37 cellular contexts compared by ENCODE assay signal in genomic region chr6:13568970-13569369, GRCh38. TPM values are rescaled to one million over a fixed set of nuclear protein-coding genes. Genes with fewer than 3 reads are reported as not detected.
A peak's percentile ranks its signal among the peaks of the same experiment; 100 is the strongest.
DNase-seq lines count a peak whose midpoint lies in the region; ATAC-seq, FAIRE-seq and TF ChIP-seq lines count a peak whose summit lies in the region.
"Had no signal": no experiment of that assay in that cellular context is flagged by ENCODE, and none has a peak within 500 bp of the region (broad histone marks: within the 10 kb centered on the region; RNA-seq: fewer than 3 reads in every experiment).

No MANE protein-coding gene starts in this region.

- no peak for ATAC-seq in HepG2
- ATAC-seq in T-helper 17 cell = no peak
- peak; percentile 64 for ATAC-seq in left lobe of liver
- peak; percentile 14 to 68 (median 30) for ATAC-seq in right lobe of liver
- no peak for ATAC-seq in HG03432 (IDR thresholded peaks at IDR 0.05; ENCODE audit: unreplicated experiment)
- no peak for ATAC-seq in stimulated activated effector memory CD8-positive, alpha-beta T cell treated with anti-CD3 and anti-CD28 coated beads, Interleukin-12 subunit alpha, Interleukin-12 subunit beta, amount 100 ng/mL, for 72 hours
- ATAC-seq: A549; CD8-positive, alpha-beta T cell had no signal

- H3K36me3 Mint-ChIP-seq in T-helper 17 cell (ENCODE audit: low read depth) = no peaks in the 10 kb centered on the region
- H3K36me3 Mint-ChIP-seq in stimulated activated effector memory CD8-positive, alpha-beta T cell treated with anti-CD3 and anti-CD28 coated beads, Interleukin-12 subunit alpha, Interleukin-12 subunit beta, amount 100 ng/mL, for 72 hours = peaks cover 5% of the 10 kb centered on the region
- H3K36me3 Mint-ChIP-seq: CD4-positive, alpha-beta memory T cell; CD4-positive, CD25-positive, alpha-beta regulatory T cell; CD8-positive, alpha-beta T cell had no signal

- H3K4me2 ChIP-seq in HepG2 (ENCODE audit: low read depth, low read length) = no peak overlapping the region
- H3K4me2 ChIP-seq: A549; BLaER1; BLaER1 treated with 17β-estradiol and CSF1 and Interleukin-3, amounts not matched to agents 10 nM and 100 nM had no signal

- no peak for TF ChIP-seq RAD21 in liver (IDR thresholded peaks at IDR 0.05)
- no peak for TF ChIP-seq RAD21 in HepG2 (CRISPR knock-in tag; IDR thresholded peaks at IDR 0.05)

- POLR2A ChIA-PET in HepG2 (lab: Yijun Ruan, JAX) = no interaction called here

- TF ChIP-seq EP300 in HepG2 (IDR thresholded peaks at IDR 0.05; ENCODE audit: low read depth in 2 of 2, low read length in 2 of 2) (no peak), HepG2 (CRISPR knock-in tag; IDR thresholded peaks at IDR 0.05; ENCODE audit: borderline replicate concordance) (no peak)

- H3K27me3 Mint-ChIP-seq in T-helper 17 cell = peaks cover 21% of the 10 kb centered on the region
- H3K27me3 Mint-ChIP-seq: CD4-positive, alpha-beta T cell had no signal

- H3K4me3 ChIP-seq in liver (ENCODE audit: low read depth in 1 of 3, low read length in 3 of 3) = no peak overlapping the region
- H3K4me3 ChIP-seq in HepG2 (replicated peaks in 1 of 3; ENCODE audit: insufficient read depth in 1 of 3, low read depth in 2 of 3, low read length in 3 of 3) = no peak overlapping the region
- H3K4me3 ChIP-seq in right lobe of liver = no peak overlapping the region
- H3K4me3 ChIP-seq: A549; BLaER1; BLaER1 treated with 17β-estradiol and CSF1 and Interleukin-3, amounts not matched to agents 10 nM and 100 nM had no signal

- no peaks in the 10 kb centered on the region for H3K9me3 ChIP-seq in liver (ENCODE audit: control insufficient read depth in 4 of 4, low read length in 3 of 4)
- H3K9me3 ChIP-seq in HepG2 (ENCODE audit: low read length) = no peaks in the 10 kb centered on the region
- H3K9me3 ChIP-seq in T-helper 17 cell (ENCODE audit: control insufficient read depth, low read length, poor library complexity, severe bottlenecking) = no peaks in the 10 kb centered on the region
- H3K9me3 ChIP-seq in right lobe of liver = no peaks in the 10 kb centered on the region
- H3K9me3 ChIP-seq: A549; BE2C; BLaER1; BLaER1 treated with 17β-estradiol and CSF1 and Interleukin-3, amounts not matched to agents 10 nM and 100 nM; Caco-2 had no signal

- peak overlapping the region; percentile 24 for H3K27ac Mint-ChIP-seq in T-helper 17 cell
- H3K27ac Mint-ChIP-seq in stimulated activated effector memory CD8-positive, alpha-beta T cell treated with anti-CD3 and anti-CD28 coated beads, Interleukin-12 subunit alpha, Interleukin-12 subunit beta, amount 100 ng/mL, for 72 hours = no peak overlapping the region
- H3K27ac Mint-ChIP-seq: B cell; CD14-positive monocyte; CD4-positive, alpha-beta memory T cell; CD4-positive, alpha-beta T cell; CD4-positive, CD25-positive, alpha-beta regulatory T cell; CD8-positive, alpha-beta T cell had no signal

- no peaks in the 10 kb centered on the region for H4K20me1 ChIP-seq in HepG2 (ENCODE audit: insufficient read depth, low read length)
- H4K20me1 ChIP-seq: BLaER1; BLaER1 treated with 17β-estradiol and CSF1 and Interleukin-3, amounts not matched to agents 10 nM and 100 nM had no signal

- no peak overlapping the region for H3K27ac ChIP-seq in liver (ENCODE audit: low read depth in 1 of 2, low read length in 2 of 2)
- H3K27ac ChIP-seq in HepG2 (ENCODE audit: extremely low read length, insufficient read depth, low read length) = no peak overlapping the region
- H3K27ac ChIP-seq in right lobe of liver = peak overlapping the region in 1 of 3 donors; percentile 74
- H3K27ac ChIP-seq: 22Rv1; A549; BLaER1; BLaER1 treated with 17β-estradiol and CSF1 and Interleukin-3, amounts not matched to agents 10 nM and 100 nM; C4-2B had no signal

- peaks cover 5% of the 10 kb centered on the region for H3K79me2 ChIP-seq in HepG2 (ENCODE audit: insufficient read depth, low read length)

- TF ChIP-seq POLR2A in HepG2 (IDR thresholded peaks at IDR 0.05; ENCODE audit: insufficient read depth in 1 of 2, low read depth in 2 of 2, low read length in 2 of 2) (no peak), right lobe of liver (IDR thresholded peaks at IDR 0.05) (no peak)

- no peaks in the 10 kb centered on the region for H3K9me3 Mint-ChIP-seq in stimulated activated effector memory CD8-positive, alpha-beta T cell treated with anti-CD3 and anti-CD28 coated beads, Interleukin-12 subunit alpha, Interleukin-12 subunit beta, amount 100 ng/mL, for 72 hours
- H3K9me3 Mint-ChIP-seq: CD4-positive, alpha-beta memory T cell; CD4-positive, alpha-beta T cell; CD8-positive, alpha-beta memory T cell; CD8-positive, alpha-beta T cell had no signal

- H3K27me3 ChIP-seq in liver (ENCODE audit: control insufficient read depth in 4 of 4, insufficient read depth in 4 of 4, low read length in 3 of 4) = no peaks in the 10 kb centered on the region
- H3K27me3 ChIP-seq in HepG2 (ENCODE audit: control insufficient read depth in 1 of 2, insufficient read depth in 2 of 2, low read length in 2 of 2) = no peaks in the 10 kb centered on the region
- no peaks in the 10 kb centered on the region for H3K27me3 ChIP-seq in right lobe of liver
- H3K27me3 ChIP-seq: BE2C; BLaER1; BLaER1 treated with 17β-estradiol and CSF1 and Interleukin-3, amounts not matched to agents 10 nM and 100 nM had no signal

- no peak overlapping the region for H3K4me3 Mint-ChIP-seq in T-helper 17 cell
- H3K4me3 Mint-ChIP-seq in stimulated activated effector memory CD8-positive, alpha-beta T cell treated with anti-CD3 and anti-CD28 coated beads, Interleukin-12 subunit alpha, Interleukin-12 subunit beta, amount 100 ng/mL, for 72 hours = no peak overlapping the region
- H3K4me3 Mint-ChIP-seq: B cell; CD14-positive monocyte; CD4-positive, alpha-beta memory T cell; CD4-positive, alpha-beta T cell; CD8-positive, alpha-beta memory T cell; CD8-positive, alpha-beta T cell had no signal

- intact Hi-C loops in HepG2 (cut with micrococcal nuclease; ENCODE audit: unreplicated experiment) = no loop called here
- intact Hi-C loops in right lobe of liver (cut with DNase I) = no loop called here

- WGBS in liver = 62% methylated on average over 5 of the region's 5 CpGs
- 42% methylated on average over 5 of the region's 5 CpGs for WGBS in HepG2 (ENCODE audit: low lambda C conversion rate)
- 51% methylated on average over 5 of the region's 5 CpGs for WGBS in right lobe of liver (ENCODE audit: insufficient coverage, low coverage, low lambda C conversion rate, missing lambda C conversion rate)

- no peaks in the 10 kb centered on the region for H3K4me1 Mint-ChIP-seq in T-helper 17 cell
- H3K4me1 Mint-ChIP-seq in stimulated activated effector memory CD8-positive, alpha-beta T cell treated with anti-CD3 and anti-CD28 coated beads, Interleukin-12 subunit alpha, Interleukin-12 subunit beta, amount 100 ng/mL, for 72 hours = no peaks in the 10 kb centered on the region

- CTCF ChIA-PET in HepG2 (lab: Yijun Ruan, JAX; ENCODE audit: low intra/inter-chr PET ratio, low total read pairs) = no interaction called here

- DNase-seq in HepG2 (ENCODE audit: low spot score) (no peak), T-helper 17 cell (no peak), left lobe of liver (ENCODE audit: low spot score) (no peak), right lobe of liver (peak in 2 of 3 donors; percentile 65 to 69), dedifferentiated amniotic fluid mesenchymal stem cell (ENCODE audit: extremely low spot score) (no peak)
- DNase-seq in stimulated activated effector memory CD8-positive, alpha-beta T cell treated with anti-CD3 and anti-CD28 coated beads, Interleukin-12 subunit alpha, Interleukin-12 subunit beta, amount 100 ng/mL, for 72 hours (ENCODE audit: low spot score in 2 of 2) = no peak
- DNase-seq: 8988T; ACHN; AML-193; BE2C; C1 segment of cervical spinal cord; Caco-2; Calu3; CD4-positive, alpha-beta memory T cell; CD4-positive, alpha-beta T cell; CD4-positive, CD25-positive, alpha-beta regulatory T cell; CD8-positive, alpha-beta memory T cell; CD8-positive, alpha-beta T cell; COR-L47; DMS 273 treated with DMSO at 0.1 percent for 48 hours; DMS153; DMS53; DMS79; DMS79 treated with DMSO at 0.1 percent for 48 hours; DND-41; EL had no signal

- peaks cover 2 to 36% (median 10%) of the 10 kb centered on the region in 4 donors for H3K4me1 ChIP-seq in liver (ENCODE audit: control insufficient read depth in 4 of 4, insufficient read depth in 4 of 4, low read length in 3 of 4)
- peaks cover 47% of the 10 kb centered on the region for H3K4me1 ChIP-seq in HepG2 (ENCODE audit: insufficient read depth, low read length)
- H3K4me1 ChIP-seq in right lobe of liver = peaks cover 0 to 45% (median 5%) of the 10 kb centered on the region in 4 donors
- H3K4me1 ChIP-seq: BE2C, Caco-2 had no signal

- H3K9ac ChIP-seq in liver (ENCODE audit: low read depth in 1 of 2, low read length in 2 of 2) = no peak overlapping the region
- H3K9ac ChIP-seq in HepG2 (ENCODE audit: insufficient read depth, low read depth, low read length) = no peak overlapping the region
- H3K9ac ChIP-seq: BLaER1; BLaER1 treated with 17β-estradiol and CSF1 and Interleukin-3, amounts not matched to agents 10 nM and 100 nM had no signal

- no TSS peak for BruUV-seq in HepG2 (replicated peaks; lab: Mats Ljungman, UMichigan)

- no peak overlapping the region for H2AFZ ChIP-seq in HepG2 (ENCODE audit: low read length)

- H3K36me3 ChIP-seq in liver (ENCODE audit: control insufficient read depth in 4 of 4, insufficient read depth in 3 of 4, low read depth in 1 of 4, low read length in 3 of 4) (no peaks in the 10 kb centered on the region), HepG2 (replicated peaks in 1 of 2; ENCODE audit: control insufficient read depth in 1 of 2, insufficient read depth in 2 of 2, low read length in 2 of 2) (no peaks in the 10 kb centered on the region), right lobe of liver (no peaks in the 10 kb centered on the region)
- H3K36me3 ChIP-seq: BE2C; BLaER1; BLaER1 treated with 17β-estradiol and CSF1 and Interleukin-3, amounts not matched to agents 10 nM and 100 nM had no signal

- TF ChIP-seq CTCF in liver (IDR thresholded peaks at IDR 0.05; ENCODE audit: low read depth, low read length, missing input control) (no peak), HepG2 (CRISPR knock-in tag; IDR thresholded peaks at IDR 0.05) (no peak), right lobe of liver (IDR thresholded peaks at IDR 0.05) (no peak)

- no peak for FAIRE-seq in HepG2 (lab: Jason Lieb, UNC)
- FAIRE-seq: A204.1, A549, D721Med had no signal

- in situ Hi-C loops in HepG2 (cut with HindIII; ENCODE audit: extremely low pct_ligation_motif_present, low pct_unique_long_range_greater_than_20kb) = no loop called here

RNA-seq across cellular contexts. Expression of gene SIRT5, which starts 5.4 kb away (rescaled TPM):
- total RNA-seq in liver (10 to 100 TPM in 1 of 2 donors, 1 to 10 TPM in 1; 9.6 to 12.6 TPM), HepG2 (2016; rRNA removed; fragmentation: Illumina TruSeq; extraction: Trizol) (16.6 and 21.8 TPM in 2 replicates), T-helper 17 cell (10 to 100 TPM; 11.7 to 11.9 TPM), left lobe of liver (22.5 TPM), right lobe of liver (10 to 100 TPM in 4 of 6 experiments, 1 to 10 TPM in 2; 9.3 to 28.3 (median 15.5) TPM)
- polyA plus RNA-seq in liver (1 to 10 TPM; 7.5 to 8.1 TPM), HepG2 (2011; rRNA removed) (13.4 and 14.1 TPM in 2 replicates)
- 21.9 and 28.4 TPM in 2 replicates for total RNA-seq in HepG2 (2016; cell fraction: cytosol; rRNA removed; fragmentation: Illumina TruSeq; extraction: Trizol; ENCODE audit: low read depth)
- total RNA-seq in HepG2 (2016; cell fraction: insoluble cytoplasmic fraction; rRNA removed; fragmentation: Illumina TruSeq; extraction: Trizol) = 17.2 TPM in 2 replicates
- 17.8 and 18.2 TPM in 2 replicates for total RNA-seq in HepG2 (2016; cell fraction: membrane; rRNA removed; fragmentation: Illumina TruSeq; extraction: Trizol)
- total RNA-seq in HepG2 (2016; cell fraction: nucleus; rRNA removed; fragmentation: Illumina TruSeq; extraction: Trizol) = 13.1 and 16.9 TPM in 2 replicates
- 8.8 and 9.0 TPM in 2 replicates for polyA plus RNA-seq in HepG2 (2011; cell fraction: cytosol; rRNA removed)
- polyA plus RNA-seq in HepG2 (2011; cell fraction: nucleus; rRNA removed) = 20.2 and 21.9 TPM in 2 replicates
- 10.3 and 16.7 TPM in 2 replicates for polyA plus RNA-seq in HepG2 (2012)
- 4.9 and 5.9 TPM in 2 replicates for polyA plus RNA-seq in HepG2 (2016; cell fraction: cytosol; fragmentation: Illumina TruSeq; extraction: Trizol; ENCODE audit: low read depth)
- 19.7 and 19.8 TPM in 2 replicates for polyA plus RNA-seq in HepG2 (2016; cell fraction: insoluble cytoplasmic fraction; fragmentation: Illumina TruSeq; extraction: Trizol; ENCODE audit: low read depth)
- polyA plus RNA-seq in HepG2 (2016; cell fraction: membrane; fragmentation: Illumina TruSeq; extraction: Trizol; ENCODE audit: low read depth) = 8.4 and 10.3 TPM in 2 replicates
- polyA plus RNA-seq in HepG2 (2016; cell fraction: nucleus; fragmentation: Illumina TruSeq; extraction: Trizol; ENCODE audit: insufficient read depth, low read depth) = 27.2 and 27.6 TPM in 2 replicates
- 5.4 and 6.8 TPM in 2 replicates for polyA minus RNA-seq in HepG2 (2011; rRNA and poly(A)+ RNA removed; ENCODE audit: low replicate concordance)
- polyA minus RNA-seq in HepG2 (2011; cell fraction: cytosol; rRNA and poly(A)+ RNA removed) = 6.1 and 6.7 TPM in 2 replicates
- 16.8 and 17.6 TPM in 2 replicates for polyA minus RNA-seq in HepG2 (2011; cell fraction: nucleus; rRNA and poly(A)+ RNA removed)

RNA-seq across cellular contexts. Expression of gene NOL7, which starts 46.2 kb away (rescaled TPM):
- 10 to 100 TPM; 25.6 to 43.0 TPM for total RNA-seq in liver
- 10 to 100 TPM; 27.1 to 34.9 TPM for polyA plus RNA-seq in liver
- 186 and 215 TPM in 2 replicates for total RNA-seq in HepG2 (2016; rRNA removed; fragmentation: Illumina TruSeq; extraction: Trizol)
- 27.0 and 31.6 TPM in 2 replicates for total RNA-seq in HepG2 (2016; cell fraction: cytosol; rRNA removed; fragmentation: Illumina TruSeq; extraction: Trizol; ENCODE audit: low read depth)
- total RNA-seq in HepG2 (2016; cell fraction: insoluble cytoplasmic fraction; rRNA removed; fragmentation: Illumina TruSeq; extraction: Trizol) = 183 and 212 TPM in 2 replicates
- 65.5 and 72.1 TPM in 2 replicates for total RNA-seq in HepG2 (2016; cell fraction: membrane; rRNA removed; fragmentation: Illumina TruSeq; extraction: Trizol)
- total RNA-seq in HepG2 (2016; cell fraction: nucleus; rRNA removed; fragmentation: Illumina TruSeq; extraction: Trizol) = 69.4 and 79.5 TPM in 2 replicates
- polyA plus RNA-seq in HepG2 (2011; rRNA removed) = 30.1 and 37.8 TPM in 2 replicates
- polyA plus RNA-seq in HepG2 (2011; cell fraction: cytosol; rRNA removed) = 47.4 and 53.1 TPM in 2 replicates
- polyA plus RNA-seq in HepG2 (2011; cell fraction: nucleus; rRNA removed) = 23.4 and 23.5 TPM in 2 replicates
- 60.3 and 94.1 TPM in 2 replicates for polyA plus RNA-seq in HepG2 (2012)
- 30.5 and 34.4 TPM in 2 replicates for polyA plus RNA-seq in HepG2 (2016; cell fraction: cytosol; fragmentation: Illumina TruSeq; extraction: Trizol; ENCODE audit: low read depth)
- 240 and 243 TPM in 2 replicates for polyA plus RNA-seq in HepG2 (2016; cell fraction: insoluble cytoplasmic fraction; fragmentation: Illumina TruSeq; extraction: Trizol; ENCODE audit: low read depth)
- 60.8 and 65.8 TPM in 2 replicates for polyA plus RNA-seq in HepG2 (2016; cell fraction: membrane; fragmentation: Illumina TruSeq; extraction: Trizol; ENCODE audit: low read depth)
- 136 and 138 TPM in 2 replicates for polyA plus RNA-seq in HepG2 (2016; cell fraction: nucleus; fragmentation: Illumina TruSeq; extraction: Trizol; ENCODE audit: insufficient read depth, low read depth)
- 4.3 and 4.6 TPM in 2 replicates for polyA minus RNA-seq in HepG2 (2011; rRNA and poly(A)+ RNA removed; ENCODE audit: low replicate concordance)
- polyA minus RNA-seq in HepG2 (2011; cell fraction: cytosol; rRNA and poly(A)+ RNA removed) = 13.1 and 18.6 TPM in 2 replicates
- polyA minus RNA-seq in HepG2 (2011; cell fraction: nucleus; rRNA and poly(A)+ RNA removed) = 26.5 and 26.9 TPM in 2 replicates
- 10 to 100 TPM; 44.3 to 47.0 TPM for total RNA-seq in T-helper 17 cell
- total RNA-seq in left lobe of liver = 18.0 TPM
- total RNA-seq in right lobe of liver = 10 to 100 TPM; 12.9 to 68.2 (median 25.1) TPM

Comparison
In these comparisons a context has a peak if more than half of its experiments do, and no peak if none do; other contexts are left out.
1. ATAC-seq: peak in left lobe of liver (single experiment) and right lobe of liver (4 of 4); none in HepG2 (single experiment), T-helper 17 cell (single experiment), HG03432 (single experiment) and stimulated activated effector memory CD8-positive, alpha-beta T cell treated with anti-CD3 and anti-CD28 coated beads, Interleukin-12 subunit alpha, Interleukin-12 subunit beta, amount 100 ng/mL, for 72 hours (single experiment).
2. DNase-seq: peak in right lobe of liver (2 of 3); none in HepG2 (single experiment), T-helper 17 cell (0 of 3), left lobe of liver (single experiment), dedifferentiated amniotic fluid mesenchymal stem cell (single experiment) and stimulated activated effector memory CD8-positive, alpha-beta T cell treated with anti-CD3 and anti-CD28 coated beads, Interleukin-12 subunit alpha, Interleukin-12 subunit beta, amount 100 ng/mL, for 72 hours (0 of 2).